Comparison of ENCODE assay signal across 1 cellular context in the genomic region with DNA sequence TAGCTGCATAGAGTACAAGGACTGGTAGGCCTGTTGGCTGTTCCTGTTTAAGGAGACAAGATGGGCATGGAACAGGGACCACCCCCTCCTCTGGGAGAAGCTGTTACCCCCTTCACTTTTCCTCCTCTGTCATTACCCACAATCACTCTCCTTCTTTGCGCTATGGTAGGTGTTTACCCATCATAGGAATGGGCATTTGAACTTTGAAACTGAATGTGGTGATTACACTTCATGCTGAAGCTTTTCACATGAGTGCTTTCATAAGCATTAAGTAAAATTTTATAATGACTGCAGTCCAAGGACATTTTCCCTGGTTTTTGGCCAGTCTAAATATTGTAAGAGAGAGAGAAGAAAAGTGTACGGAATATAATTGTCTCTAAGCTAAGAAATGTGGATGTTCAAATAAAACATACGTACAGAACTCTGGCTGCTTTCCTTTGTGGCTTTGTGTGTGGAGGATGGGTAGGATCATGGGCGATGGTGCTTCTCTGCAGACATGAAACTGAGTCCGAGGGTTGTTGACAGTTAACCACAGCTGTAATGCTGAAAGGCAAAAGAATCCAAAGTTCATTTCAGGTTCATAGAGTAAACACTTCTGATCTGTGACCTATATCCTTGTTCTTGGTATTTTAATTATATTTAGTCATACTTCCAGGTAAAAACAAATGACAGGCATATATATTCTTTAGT.
TF ChIP-seq lines count a peak whose summit lies in the region.

No MANE protein-coding gene starts in this region.

TF ChIP-seq in IMR-90, 13 proteins besides CTCF, POLR2A, EP300 and RAD21:
- no peak for TF ChIP-seq NFE2L2 (IDR thresholded peaks at IDR 0.05; ENCODE audit: low read depth, low read length)
- no peak for TF ChIP-seq BHLHE40 (IDR thresholded peaks at IDR 0.05; ENCODE audit: low read depth, low read length)
- TF ChIP-seq CEBPB (IDR thresholded peaks at IDR 0.05; ENCODE audit: low read depth, low read length) = no peak
- TF ChIP-seq, protein P1, sequence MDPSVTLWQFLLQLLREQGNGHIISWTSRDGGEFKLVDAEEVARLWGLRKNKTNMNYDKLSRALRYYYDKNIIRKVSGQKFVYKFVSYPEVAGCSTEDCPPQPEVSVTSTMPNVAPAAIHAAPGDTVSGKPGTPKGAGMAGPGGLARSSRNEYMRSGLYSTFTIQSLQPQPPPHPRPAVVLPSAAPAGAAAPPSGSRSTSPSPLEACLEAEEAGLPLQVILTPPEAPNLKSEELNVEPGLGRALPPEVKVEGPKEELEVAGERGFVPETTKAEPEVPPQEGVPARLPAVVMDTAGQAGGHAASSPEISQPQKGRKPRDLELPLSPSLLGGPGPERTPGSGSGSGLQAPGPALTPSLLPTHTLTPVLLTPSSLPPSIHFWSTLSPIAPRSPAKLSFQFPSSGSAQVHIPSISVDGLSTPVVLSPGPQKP (IDR thresholded peaks at IDR 0.05; ENCODE audit: borderline replicate concordance, low read depth, low read length) = no peak
- no peak for TF ChIP-seq MXI1 (IDR thresholded peaks at IDR 0.05; ENCODE audit: borderline replicate concordance, low read depth, low read length)
- TF ChIP-seq MAZ (IDR thresholded peaks at IDR 0.05; ENCODE audit: borderline replicate concordance, low read depth, low read length) = no peak
- no peak for TF ChIP-seq USF2 (IDR thresholded peaks at IDR 0.05; ENCODE audit: low read depth, low read length)
- no peak for TF ChIP-seq MAFK (IDR thresholded peaks at IDR 0.05; ENCODE audit: low read depth, low read length)
- TF ChIP-seq RCOR1 (IDR thresholded peaks at IDR 0.05; ENCODE audit: insufficient replicate concordance, low read length) = no peak
- no peak for TF ChIP-seq RFX5 (IDR thresholded peaks at IDR 0.05; ENCODE audit: low read depth, low read length)
- TF ChIP-seq SMC3 (IDR thresholded peaks at IDR 0.05; ENCODE audit: low read depth, low read length) = no peak
- TF ChIP-seq CHD1 (IDR thresholded peaks at IDR 0.05; ENCODE audit: low read depth, low read length) = no peak
- TF ChIP-seq FOS (IDR thresholded peaks at IDR 0.05; ENCODE audit: low read depth, low read length) = no peak
